ENCODE assay signal across 3 cellular contexts in genomic region chr2:44535376-44535775, GRCh38.
TF ChIP-seq lines count a peak whose summit lies in the region.

No MANE protein-coding gene starts in this region.

TF ChIP-seq in HepG2, 621 proteins besides CTCF, POLR2A, EP300 and RAD21:
- TF ChIP-seq CEBPB (IDR thresholded peaks at IDR 0.05; ENCODE audit: borderline replicate concordance, low read depth, low read length): peak; percentile 41; the same call in 1 of the 2 replicates
- TF ChIP-seq GTF2F1 (IDR thresholded peaks at IDR 0.05; ENCODE audit: low read length): no peak
- TF ChIP-seq ZNF253 (CRISPR knock-in tag; IDR thresholded peaks at IDR 0.05; ENCODE audit: borderline replicate concordance): no peak
- TF ChIP-seq POLR2G (IDR thresholded peaks at IDR 0.05; ENCODE audit: low read depth, low read length): no peak
- TF ChIP-seq ZBTB42 (CRISPR knock-in tag; IDR thresholded peaks at IDR 0.05): no peak
TF ChIP-seq in HepG2: peak in this region for 1.

TF ChIP-seq in WTC11, 78 proteins besides CTCF, POLR2A, EP300 and RAD21:
- TF ChIP-seq IRF2 (CRISPR knock-in tag; IDR thresholded peaks at IDR 0.05; ENCODE audit: borderline replicate concordance, low read depth) (no peak), EMX1 (CRISPR knock-in tag; IDR thresholded peaks at IDR 0.05) (no peak), ZBTB43 (CRISPR knock-in tag; IDR thresholded peaks at IDR 0.05) (no peak), SP1 (CRISPR knock-in tag; conservative IDR thresholded peaks at IDR 0.05) (no peak), SOX15 (CRISPR knock-in tag; IDR thresholded peaks at IDR 0.05) (no peak), PRRX2 (CRISPR knock-in tag; IDR thresholded peaks at IDR 0.05) (no peak), GRHL2 (CRISPR knock-in tag; IDR thresholded peaks at IDR 0.05; ENCODE audit: insufficient replicate concordance, severe bottlenecking) (no peak), ZNF121 (CRISPR knock-in tag; IDR thresholded peaks at IDR 0.05) (no peak), ZSCAN18 (CRISPR knock-in tag; IDR thresholded peaks at IDR 0.05) (no peak), TP53 (CRISPR knock-in tag; IDR thresholded peaks at IDR 0.05) (no peak), TEAD4 (CRISPR knock-in tag; IDR thresholded peaks at IDR 0.05) (no peak), AFF4 (CRISPR knock-in tag; IDR thresholded peaks at IDR 0.05; ENCODE audit: borderline replicate concordance) (no peak), NFATC4 (CRISPR knock-in tag; IDR thresholded peaks at IDR 0.05) (no peak), TEAD1 (CRISPR knock-in tag; IDR thresholded peaks at IDR 0.05) (no peak), JUN (CRISPR knock-in tag; IDR thresholded peaks at IDR 0.05) (no peak), E2F4 (CRISPR knock-in tag; IDR thresholded peaks at IDR 0.05; ENCODE audit: borderline replicate concordance, low read depth) (no peak), CBFB (CRISPR knock-in tag; IDR thresholded peaks at IDR 0.05; ENCODE audit: low read depth) (no peak), HMGA2 (CRISPR knock-in tag; IDR thresholded peaks at IDR 0.05) (no peak)

TF ChIP-seq in H1, 55 proteins besides CTCF, POLR2A, EP300 and RAD21:
- TF ChIP-seq CEBPB (IDR thresholded peaks at IDR 0.05; ENCODE audit: low read depth, low read length) (peak; percentile 89), KDM5A (IDR thresholded peaks at IDR 0.05; ENCODE audit: low read length) (no peak)
